In genomic region chr1:35452086-35452485, GRCh38 we compare ENCODE assay signal across 10 cellular contexts.
DNase-seq lines count a peak whose midpoint lies in the region; ATAC-seq and TF ChIP-seq lines count a peak whose summit lies in the region.
"Had no signal": no experiment of that assay in that cellular context is flagged by ENCODE, and none has a peak within 500 bp of the region (broad histone marks: within the 10 kb centered on the region; RNA-seq: fewer than 3 reads in every experiment).

No MANE protein-coding gene starts in this region.

- peaks cover 42% of the 10 kb centered on the region for H3K36me3 ChIP-seq in MG63

- peaks cover 18% of the 10 kb centered on the region for H3K36me3 Mint-ChIP-seq in nephron progenitor cell (ENCODE audit: low read depth)
- peaks cover 43% of the 10 kb centered on the region for H3K36me3 Mint-ChIP-seq in stimulated activated memory B cell treated with anti-CD40 and anti-IgM and Interleukin-4, amounts not matched to agents 10 μg/mL and 1 μg/mL and 100 μg/mL, for 72 hours

- no peaks in the 10 kb centered on the region for H3K9me3 ChIP-seq in MG63
- H3K9me3 ChIP-seq: SJSA1 had no signal

- ATAC-seq in stimulated activated memory B cell treated with anti-CD40 and anti-IgM and Interleukin-4, amounts not matched to agents 10 μg/mL and 1 μg/mL and 100 μg/mL, for 72 hours = no peak

- H3K27me3 ChIP-seq in MG63 = no peaks in the 10 kb centered on the region
- H3K27me3 ChIP-seq: SJSA1 had no signal

- H3K9me3 Mint-ChIP-seq in nephron progenitor cell = no peaks in the 10 kb centered on the region
- H3K9me3 Mint-ChIP-seq in stimulated activated memory B cell treated with anti-CD40 and anti-IgM and Interleukin-4, amounts not matched to agents 10 μg/mL and 1 μg/mL and 100 μg/mL, for 72 hours = no peaks in the 10 kb centered on the region
- H3K9me3 Mint-ChIP-seq: memory B cell had no signal

- no peaks in the 10 kb centered on the region for H3K4me1 Mint-ChIP-seq in nephron progenitor cell
- H3K4me1 Mint-ChIP-seq in stimulated activated memory B cell treated with anti-CD40 and anti-IgM and Interleukin-4, amounts not matched to agents 10 μg/mL and 1 μg/mL and 100 μg/mL, for 72 hours = no peaks in the 10 kb centered on the region
- H3K4me1 Mint-ChIP-seq: memory B cell had no signal

- H3K27me3 Mint-ChIP-seq in nephron progenitor cell (ENCODE audit: low read depth, poor library complexity) = peaks cover 3% of the 10 kb centered on the region
- no peaks in the 10 kb centered on the region for H3K27me3 Mint-ChIP-seq in stimulated activated memory B cell treated with anti-CD40 and anti-IgM and Interleukin-4, amounts not matched to agents 10 μg/mL and 1 μg/mL and 100 μg/mL, for 72 hours
- H3K27me3 Mint-ChIP-seq: memory B cell had no signal

- DNase-seq in C1 segment of cervical spinal cord (lab: John Stamatoyannopoulos, UW) = peak in 9 of 14 donors; percentile 9 to 47 (median 21)
- peak; percentile 85 for DNase-seq in MG63
- DNase-seq in epidermal melanocyte (ENCODE audit: insufficient read length, low spot score) = peak; percentile 49
- no peak for DNase-seq in nephron progenitor cell
- DNase-seq in stimulated activated CD4-positive, alpha-beta T cell treated with anti-CD3 and anti-CD28 coated beads, Interleukin-2, amount 100 ng/mL, for 48 hours = no peak
- DNase-seq in activated effector memory CD4-positive, alpha-beta T cell treated with Interleukin-2 at 50 U/mL for 16 hours = no peak
- no peak for DNase-seq in stimulated activated CD4-positive, alpha-beta T cell treated with anti-CD3 and anti-CD28 coated beads, Interleukin-15, amount 100 ng/mL, for 24 hours

- TF ChIP-seq CTCF in nephron progenitor cell (IDR thresholded peaks at IDR 0.05) = no peak

- peak overlapping the region; percentile 58 for H3K27ac Mint-ChIP-seq in nephron progenitor cell
- H3K27ac Mint-ChIP-seq in stimulated activated memory B cell treated with anti-CD40 and anti-IgM and Interleukin-4, amounts not matched to agents 10 μg/mL and 1 μg/mL and 100 μg/mL, for 72 hours = no peak overlapping the region
- H3K27ac Mint-ChIP-seq: memory B cell had no signal

- H3K4me3 Mint-ChIP-seq in nephron progenitor cell = no peak overlapping the region
- H3K4me3 Mint-ChIP-seq in stimulated activated memory B cell treated with anti-CD40 and anti-IgM and Interleukin-4, amounts not matched to agents 10 μg/mL and 1 μg/mL and 100 μg/mL, for 72 hours = no peak overlapping the region
- H3K4me3 Mint-ChIP-seq: memory B cell had no signal

- no peak overlapping the region for H3K4me3 ChIP-seq in MG63
- H3K4me3 ChIP-seq: SJSA1 had no signal

Comparison
In these comparisons a context has a peak if more than half of its experiments do, and no peak if none do; other contexts are left out.
1. DNase-seq: peak in C1 segment of cervical spinal cord (9 of 14), MG63 (single experiment) and epidermal melanocyte (single experiment); none in nephron progenitor cell (single experiment), stimulated activated CD4-positive, alpha-beta T cell treated with anti-CD3 and anti-CD28 coated beads, Interleukin-2, amount 100 ng/mL, for 48 hours (0 of 2), activated effector memory CD4-positive, alpha-beta T cell treated with Interleukin-2 at 50 U/mL for 16 hours (single experiment) and stimulated activated CD4-positive, alpha-beta T cell treated with anti-CD3 and anti-CD28 coated beads, Interleukin-15, amount 100 ng/mL, for 24 hours (single experiment).